11 cellular contexts compared by ENCODE assay signal in the genomic region with DNA sequence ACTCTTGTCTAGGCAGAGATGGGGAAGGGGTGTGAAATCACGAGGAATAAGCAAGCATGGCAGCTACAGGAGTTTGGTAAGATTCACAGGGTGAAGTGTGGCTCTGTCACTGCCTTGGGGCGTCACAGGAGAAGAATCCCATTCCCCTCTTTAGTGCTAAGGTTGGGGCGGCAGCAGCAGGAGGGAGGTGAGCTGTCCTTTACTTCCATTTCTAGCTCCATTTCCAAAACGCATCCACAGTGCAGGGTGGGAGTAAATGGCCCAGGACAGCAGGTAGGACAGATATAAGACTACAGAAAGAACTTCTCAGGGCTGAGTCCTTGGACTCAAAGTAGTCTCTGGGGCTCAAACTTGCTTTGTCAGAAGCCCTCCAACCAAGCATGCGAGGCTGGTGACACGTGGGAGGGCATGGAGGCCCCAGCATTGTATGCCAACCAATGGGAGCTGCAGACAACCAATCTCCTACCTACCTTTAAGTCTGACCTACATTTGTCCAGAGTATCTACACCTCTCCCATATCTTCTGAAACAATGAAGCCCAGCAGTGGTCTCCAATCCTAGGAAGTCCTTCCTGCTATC. TPM values are rescaled to one million over a fixed set of nuclear protein-coding genes. Genes with fewer than 3 reads are reported as not detected.
A peak's percentile ranks its signal among the peaks of the same experiment; 100 is the strongest.
DNase-seq lines count a peak whose midpoint lies in the region; ATAC-seq and TF ChIP-seq lines count a peak whose summit lies in the region.
"Had no signal": no experiment of that assay in that cellular context is flagged by ENCODE, and none has a peak within 500 bp of the region (broad histone marks: within the 10 kb centered on the region; RNA-seq: fewer than 3 reads in every experiment).

No MANE protein-coding gene starts in this region.

- WGBS in mammary epithelial cell (ENCODE audit: low coverage, missing lambda C conversion rate), result 83% methylated on average over 6 of the region's 6 CpGs

- BruUV-seq in mammary epithelial cell (replicated peaks; lab: Mats Ljungman, UMichigan), result TSS peak; percentile 97

- H3K9me3 ChIP-seq in KOPT-K1 (ENCODE audit: insufficient read depth, low read length, poor library complexity, severe bottlenecking) (no peaks in the 10 kb centered on the region), mammary epithelial cell (replicated peaks; ENCODE audit: insufficient read depth, low read length) (no peaks in the 10 kb centered on the region), neutrophil (no peaks in the 10 kb centered on the region)
- H3K9me3 ChIP-seq: Caco-2 had no signal

- in situ Hi-C loops in mammary epithelial cell (cut with MboI; ENCODE audit: low sequenced_read_pairs in 2 of 2), result no loop called here

- H4K20me1 ChIP-seq in mammary epithelial cell (ENCODE audit: insufficient read depth, low read length), result peaks cover 6% of the 10 kb centered on the region

- H3K27ac Mint-ChIP-seq in CD14-positive monocyte, result peak overlapping the region; percentile 92 to 95 (median 94)

- peaks cover 34 to 44% of the 10 kb centered on the region in 2 donors for H3K36me3 Mint-ChIP-seq in CD14-positive monocyte

- H2AFZ ChIP-seq in mammary epithelial cell (ENCODE audit: low read depth, low read length), result no peak overlapping the region

- H3K27ac ChIP-seq in KOPT-K1 (ENCODE audit: low read depth, low read length, poor library complexity, severe bottlenecking) (peak overlapping the region; percentile 70), mammary epithelial cell (ENCODE audit: insufficient read depth, low read depth, low read length) (no peak overlapping the region), neutrophil (peak overlapping the region; percentile 49)
- H3K27ac ChIP-seq: foreskin keratinocyte had no signal

- H3K9ac ChIP-seq in mammary epithelial cell (ENCODE audit: insufficient read depth, low read length), result no peak overlapping the region

- CTCF ChIA-PET in mammary epithelial cell (lab: Charles Lee; ENCODE audit: low non-redundant PET), result no interaction called here

- H3K4me3 ChIP-seq in mammary epithelial cell (replicated peaks in 1 of 3; ENCODE audit: insufficient read depth in 1 of 3, low read depth in 2 of 3, low read length in 3 of 3) (no peak overlapping the region), neutrophil (ENCODE audit: low read depth in 1 of 2, low read length in 1 of 2) (no peak overlapping the region)

- H3K36me3 ChIP-seq in KOPT-K1 (ENCODE audit: insufficient read depth, low read length), result peaks cover 11% of the 10 kb centered on the region; the same call in 1 of the 2 replicates
- no peaks in the 10 kb centered on the region for H3K36me3 ChIP-seq in mammary epithelial cell (ENCODE audit: insufficient read depth, low read length)
- peaks cover 35% of the 10 kb centered on the region for H3K36me3 ChIP-seq in neutrophil

- H3K27me3 Mint-ChIP-seq in CD14-positive monocyte (ENCODE audit: low read depth in 3 of 3), result peaks cover 0 to 3% (median 2%) of the 10 kb centered on the region in 3 donors

- TF ChIP-seq CTCF in CD14-positive monocyte (IDR thresholded peaks at IDR 0.05), result no peak
- TF ChIP-seq CTCF in mammary epithelial cell (conservative IDR thresholded peaks at IDR 0.05 in 1 of 2, IDR thresholded peaks at IDR 0.05 in 1 of 2; ENCODE audit: extremely low read depth in 1 of 2, insufficient read depth in 1 of 2, low read depth in 1 of 2, low read length in 2 of 2), result no peak
- TF ChIP-seq CTCF in neutrophil (IDR thresholded peaks at IDR 0.05), result no peak

- ATAC-seq in GM21723 (IDR thresholded peaks at IDR 0.05; ENCODE audit: unreplicated experiment) (no peak), GM18517 (IDR thresholded peaks at IDR 0.05; ENCODE audit: unreplicated experiment) (no peak)

- dilution Hi-C loops in mammary epithelial cell (cut with HindIII; ENCODE audit: low sequenced_read_pairs), result no loop called here

- H3K4me1 ChIP-seq in mammary epithelial cell (ENCODE audit: insufficient read depth, low read length) (peaks cover 33% of the 10 kb centered on the region), neutrophil (ENCODE audit: control insufficient read depth in 1 of 2, insufficient read depth in 1 of 2, low read depth in 1 of 2, low read length in 1 of 2) (peaks cover 38 to 71% of the 10 kb centered on the region in 2 experiments)
- H3K4me1 ChIP-seq: Caco-2, foreskin keratinocyte had no signal

- peaks cover 0 to 1% (median 0%) of the 10 kb centered on the region in 7 donors for H3K9me3 Mint-ChIP-seq in CD14-positive monocyte

- DNase-seq in CD14-positive monocyte (ENCODE audit: low spot score) (no peak), mammary epithelial cell (no peak), C1 segment of cervical spinal cord (lab: John Stamatoyannopoulos, UW) (no peak)
- DNase-seq in stimulated activated CD4-positive, alpha-beta T cell treated with anti-CD3 and anti-CD28 coated beads, Interleukin-4, amount 100 ng/mL, for 4 hours, result no peak
- DNase-seq: Caco-2, foreskin keratinocyte, NCI-H345 had no signal

- H3K4me3 Mint-ChIP-seq in CD14-positive monocyte, result peak overlapping the region; percentile 72 to 86

- peaks cover 100% of the 10 kb centered on the region for H3K79me2 ChIP-seq in mammary epithelial cell (ENCODE audit: insufficient read depth, low read length)

- no peak overlapping the region for H3K4me2 ChIP-seq in mammary epithelial cell (ENCODE audit: insufficient read depth, low read depth, low read length)

- H3K27me3 ChIP-seq in mammary epithelial cell (ENCODE audit: insufficient read depth, low read length), result no peaks in the 10 kb centered on the region
- no peaks in the 10 kb centered on the region for H3K27me3 ChIP-seq in neutrophil
- H3K27me3 ChIP-seq: foreskin keratinocyte had no signal

- H3K4me1 Mint-ChIP-seq in CD14-positive monocyte, result peaks cover 100% of the 10 kb centered on the region

- intact Hi-C loops in CD14-positive monocyte (cut with micrococcal nuclease) (loop anchor here (5.0 to 10.0 kb wide), 3 partner anchors 35 to 80 kb away; partner anchors contain the start of gene IQGAP3 (in 1 of the 2)), mammary epithelial cell (cut with micrococcal nuclease) (no loop called here)

RNA-seq across cellular contexts. Expression of gene MEF2D, which starts 8.5 kb away (rescaled TPM):
- polyA plus RNA-seq in CD14-positive monocyte (1 to 10 TPM; 4.5 to 8.0 TPM), mammary epithelial cell (11.4 TPM)
- total RNA-seq in mammary epithelial cell, result 10 to 100 TPM in 1 of 2 donors, 1 to 10 TPM in 1; 9.2 to 34.3 TPM
- polyA minus RNA-seq in mammary epithelial cell, result 9.6 TPM
